ENCODE assay signal across 21 cellular contexts in genomic region chr10:68925489-68925888, GRCh38. TPM values are rescaled to one million over a fixed set of nuclear protein-coding genes. Genes with fewer than 3 reads are reported as not detected.
DNase-seq lines count a peak whose midpoint lies in the region; ATAC-seq and TF ChIP-seq lines count a peak whose summit lies in the region.
"Had no signal": no experiment of that assay in that cellular context is flagged by ENCODE, and none has a peak within 500 bp of the region (broad histone marks: within the 10 kb centered on the region; RNA-seq: fewer than 3 reads in every experiment).

No MANE protein-coding gene starts in this region.

- no peaks in the 10 kb centered on the region for H3K27me3 Mint-ChIP-seq in activated T-cell treated with anti-CD3 and anti-CD28 coated beads, Interleukin-2, amount 50 U/mL, for 24 hours
- no peaks in the 10 kb centered on the region for H3K27me3 Mint-ChIP-seq in activated T-cell treated with anti-CD3 and anti-CD28 coated beads, Interleukin-2, amount 50 U/mL, for 4 hours (ENCODE audit: low read depth)
- H3K27me3 Mint-ChIP-seq in CD8-positive, alpha-beta T cell (ENCODE audit: low read depth): no peaks in the 10 kb centered on the region
- H3K27me3 Mint-ChIP-seq in WTC11 (ENCODE audit: low read depth) (no peaks in the 10 kb centered on the region), nephron progenitor cell (ENCODE audit: low read depth, poor library complexity) (no peaks in the 10 kb centered on the region), glutamatergic neuron (ENCODE audit: unreplicated experiment) (peaks cover 2% of the 10 kb centered on the region)
- H3K27me3 Mint-ChIP-seq: CD4-positive, alpha-beta T cell had no signal

- H3K4me3 Mint-ChIP-seq in activated T-cell treated with anti-CD3 and anti-CD28 coated beads, Interleukin-2, amount 50 U/mL, for 24 hours: no peak overlapping the region
- no peak overlapping the region for H3K4me3 Mint-ChIP-seq in activated T-cell treated with anti-CD3 and anti-CD28 coated beads, Interleukin-2, amount 50 U/mL, for 4 hours
- H3K4me3 Mint-ChIP-seq in CD8-positive, alpha-beta T cell: no peak overlapping the region
- no peak overlapping the region for H3K4me3 Mint-ChIP-seq in WTC11
- no peak overlapping the region for H3K4me3 Mint-ChIP-seq in nephron progenitor cell
- no peak overlapping the region for H3K4me3 Mint-ChIP-seq in glutamatergic neuron (ENCODE audit: unreplicated experiment)
- H3K4me3 Mint-ChIP-seq: CD14-positive monocyte; CD4-positive, alpha-beta T cell; GM23338; HFFc6 had no signal

- peak overlapping the region; percentile 69 for H3K27ac Mint-ChIP-seq in activated T-cell treated with anti-CD3 and anti-CD28 coated beads, Interleukin-2, amount 50 U/mL, for 24 hours
- H3K27ac Mint-ChIP-seq in CD8-positive, alpha-beta T cell: peak overlapping the region; percentile 73
- H3K27ac Mint-ChIP-seq in WTC11 (peak overlapping the region; percentile 53; the same call in 1 of the 2 replicates), nephron progenitor cell (peak overlapping the region; percentile 91), glutamatergic neuron (ENCODE audit: unreplicated experiment) (no peak overlapping the region)
- H3K27ac Mint-ChIP-seq: CD4-positive, alpha-beta T cell; GM23338; HFFc6 had no signal

- H3K36me3 Mint-ChIP-seq in activated T-cell treated with anti-CD3 and anti-CD28 coated beads, Interleukin-2, amount 50 U/mL, for 24 hours (ENCODE audit: low read depth): peaks cover 72% of the 10 kb centered on the region
- peaks cover 20% of the 10 kb centered on the region for H3K36me3 Mint-ChIP-seq in activated T-cell treated with anti-CD3 and anti-CD28 coated beads, Interleukin-2, amount 50 U/mL, for 4 hours (ENCODE audit: insufficient read depth)
- H3K36me3 Mint-ChIP-seq in CD8-positive, alpha-beta T cell: peaks cover 50% of the 10 kb centered on the region
- H3K36me3 Mint-ChIP-seq in WTC11: peaks cover 25% of the 10 kb centered on the region
- peaks cover 58% of the 10 kb centered on the region for H3K36me3 Mint-ChIP-seq in nephron progenitor cell (ENCODE audit: low read depth)
- no peaks in the 10 kb centered on the region for H3K36me3 Mint-ChIP-seq in glutamatergic neuron (ENCODE audit: unreplicated experiment)

- H3K4me1 ChIP-seq in CD8-positive, alpha-beta T cell (ENCODE audit: insufficient read depth, low read length): no peaks in the 10 kb centered on the region
- H3K4me1 ChIP-seq: A549; BE2C; BLaER1 treated with 17β-estradiol and CSF1 and Interleukin-3, amounts not matched to agents 10 nM and 100 nM; HAP-1 had no signal

- H3K4me3 ChIP-seq in CD8-positive, alpha-beta T cell (ENCODE audit: low read depth, low read length): no peak overlapping the region
- H3K4me3 ChIP-seq: A549; BLaER1 treated with 17β-estradiol and CSF1 and Interleukin-3, amounts not matched to agents 10 nM and 100 nM; GM23338; HAP-1 had no signal

- no peak for TF ChIP-seq CTCF in CD8-positive, alpha-beta T cell (IDR thresholded peaks at IDR 0.05)
- TF ChIP-seq CTCF in WTC11 (IDR thresholded peaks at IDR 0.05): no peak
- no peak for TF ChIP-seq CTCF in nephron progenitor cell (IDR thresholded peaks at IDR 0.05)
- no peak for TF ChIP-seq CTCF in glutamatergic neuron (IDR thresholded peaks at IDR 0.05; ENCODE audit: partially characterized antibody, unreplicated experiment)

- CTCF ChIA-PET in CD8-positive, alpha-beta T cell (lab: Charles Lee): interaction anchor here (0.6 kb wide), 1 partner anchor 18 kb away, joined by 3 read pairs; no protein-coding TSS in a partner anchor
- CTCF ChIA-PET in WTC11 (lab: Charles Lee): no interaction called here

- no peaks in the 10 kb centered on the region for H3K9me3 ChIP-seq in CD8-positive, alpha-beta T cell (ENCODE audit: low read length)
- H3K9me3 ChIP-seq: A549, BE2C, Caco-2, HAP-1 had no signal

- H3K27ac ChIP-seq in CD8-positive, alpha-beta T cell (ENCODE audit: low read depth, low read length): no peak overlapping the region
- H3K27ac ChIP-seq: A549; BLaER1 treated with 17β-estradiol and CSF1 and Interleukin-3, amounts not matched to agents 10 nM and 100 nM had no signal

- POLR2A ChIA-PET in CD8-positive, alpha-beta T cell (lab: Charles Lee): interaction anchor here (0.6 kb wide), 1 partner anchor 19 kb away, joined by 4 read pairs; no protein-coding TSS in a partner anchor
- POLR2A ChIA-PET in WTC11 (lab: Charles Lee): no interaction called here

- peaks cover 8% of the 10 kb centered on the region for H3K4me1 Mint-ChIP-seq in activated T-cell treated with anti-CD3 and anti-CD28 coated beads, Interleukin-2, amount 50 U/mL, for 24 hours (ENCODE audit: low read depth)
- H3K4me1 Mint-ChIP-seq in activated T-cell treated with anti-CD3 and anti-CD28 coated beads, Interleukin-2, amount 50 U/mL, for 4 hours (ENCODE audit: low read depth): peaks cover 9% of the 10 kb centered on the region
- peaks cover 13% of the 10 kb centered on the region for H3K4me1 Mint-ChIP-seq in CD8-positive, alpha-beta T cell (ENCODE audit: low read depth)
- no peaks in the 10 kb centered on the region for H3K4me1 Mint-ChIP-seq in WTC11
- H3K4me1 Mint-ChIP-seq in nephron progenitor cell: no peaks in the 10 kb centered on the region
- H3K4me1 Mint-ChIP-seq in glutamatergic neuron (ENCODE audit: low read depth, unreplicated experiment): no peaks in the 10 kb centered on the region
- H3K4me1 Mint-ChIP-seq: CD14-positive monocyte, GM23338 had no signal

- H3K36me3 ChIP-seq in CD8-positive, alpha-beta T cell (ENCODE audit: insufficient read depth, low read length): peaks cover 2% of the 10 kb centered on the region

- DNase-seq in activated T-cell treated with anti-CD3 and anti-CD28 coated beads, Interleukin-2, amount 50 U/mL, for 24 hours: no peak
- DNase-seq in activated T-cell treated with anti-CD3 and anti-CD28 coated beads, Interleukin-2, amount 50 U/mL, for 4 hours: no peak
- DNase-seq in CD8-positive, alpha-beta T cell: no peak
- DNase-seq in WTC11 (ENCODE audit: low spot score): no peak
- no peak for DNase-seq in nephron progenitor cell
- no peak for DNase-seq in glutamatergic neuron
- no peak for DNase-seq in NOMO-1 treated with dmso at 0.1 percent for 144 hours (lab: John Stamatoyannopoulos, UW; ENCODE audit: unreplicated experiment)
- DNase-seq: 8988T; ACHN; AML-193; BE2C; Caco-2; CD4-positive, alpha-beta T cell; DMS153; DND-41; HFFc6 had no signal

- no peaks in the 10 kb centered on the region for H3K27me3 ChIP-seq in CD8-positive, alpha-beta T cell (ENCODE audit: insufficient read depth, low read length)
- H3K27me3 ChIP-seq: BE2C; BLaER1 treated with 17β-estradiol and CSF1 and Interleukin-3, amounts not matched to agents 10 nM and 100 nM had no signal

- ATAC-seq in activated T-cell treated with anti-CD3 and anti-CD28 coated beads, Interleukin-2, amount 50 U/mL, for 4 hours: no peak
- ATAC-seq in CD8-positive, alpha-beta T cell: no peak
- ATAC-seq in WTC11: no peak
- ATAC-seq: A549, GM23338 had no signal

- no peaks in the 10 kb centered on the region for H3K9me3 Mint-ChIP-seq in activated T-cell treated with anti-CD3 and anti-CD28 coated beads, Interleukin-2, amount 50 U/mL, for 24 hours
- no peaks in the 10 kb centered on the region for H3K9me3 Mint-ChIP-seq in activated T-cell treated with anti-CD3 and anti-CD28 coated beads, Interleukin-2, amount 50 U/mL, for 4 hours
- no peaks in the 10 kb centered on the region for H3K9me3 Mint-ChIP-seq in CD8-positive, alpha-beta T cell
- H3K9me3 Mint-ChIP-seq in WTC11 (no peaks in the 10 kb centered on the region), nephron progenitor cell (no peaks in the 10 kb centered on the region), glutamatergic neuron (ENCODE audit: unreplicated experiment) (peaks cover 3% of the 10 kb centered on the region)
- H3K9me3 Mint-ChIP-seq: CD4-positive, alpha-beta T cell; GM23338; HFFc6 had no signal

- intact Hi-C loops in CD8-positive, alpha-beta T cell (cut with DNase I, micrococcal nuclease): no loop called here

TF ChIP-seq in WTC11, 78 proteins besides CTCF, POLR2A, EP300 and RAD21:
- no peak for TF ChIP-seq ZBTB21 (CRISPR knock-in tag; IDR thresholded peaks at IDR 0.05; ENCODE audit: borderline replicate concordance)
- TF ChIP-seq JUN (CRISPR knock-in tag; IDR thresholded peaks at IDR 0.05): no peak
- TF ChIP-seq ZNF423 (CRISPR knock-in tag; IDR thresholded peaks at IDR 0.05): no peak
- no peak for TF ChIP-seq KAT7 (CRISPR knock-in tag; IDR thresholded peaks at IDR 0.05; ENCODE audit: borderline replicate concordance)
- no peak for TF ChIP-seq ETV6 (CRISPR knock-in tag; IDR thresholded peaks at IDR 0.05)
- no peak for TF ChIP-seq FOXP1 (CRISPR knock-in tag; IDR thresholded peaks at IDR 0.05; ENCODE audit: borderline replicate concordance)

RNA-seq across cellular contexts. Expression of gene DDX50, which starts 24.4 kb away (rescaled TPM):
- 10 to 100 TPM; 42.4 to 52.8 (median 43.7) TPM for total RNA-seq in activated T-cell treated with anti-CD3 and anti-CD28 coated beads, Interleukin-2, amount 50 U/mL, for 4 hours
- total RNA-seq in CD8-positive, alpha-beta T cell: 10 to 100 TPM; 49.4 to 56.3 TPM
- total RNA-seq in WTC11 (2021): 37.1 to 43.4 TPM (median 42.9 TPM) in 3 replicates
- 31.6 TPM for total RNA-seq in glutamatergic neuron (ENCODE audit: unreplicated experiment)

RNA-seq across cellular contexts. Expression of gene DDX21, which starts 30.5 kb away (rescaled TPM):
- total RNA-seq in activated T-cell treated with anti-CD3 and anti-CD28 coated beads, Interleukin-2, amount 50 U/mL, for 4 hours: 100 to 1,000 TPM; 443 to 481 (median 460) TPM
- 100 to 1,000 TPM; 175 to 185 TPM for total RNA-seq in CD8-positive, alpha-beta T cell
- 116 to 194 TPM (median 119 TPM) in 3 replicates for total RNA-seq in WTC11 (2021)
- 39.9 TPM for total RNA-seq in glutamatergic neuron (ENCODE audit: unreplicated experiment)
